In the genomic region with DNA sequence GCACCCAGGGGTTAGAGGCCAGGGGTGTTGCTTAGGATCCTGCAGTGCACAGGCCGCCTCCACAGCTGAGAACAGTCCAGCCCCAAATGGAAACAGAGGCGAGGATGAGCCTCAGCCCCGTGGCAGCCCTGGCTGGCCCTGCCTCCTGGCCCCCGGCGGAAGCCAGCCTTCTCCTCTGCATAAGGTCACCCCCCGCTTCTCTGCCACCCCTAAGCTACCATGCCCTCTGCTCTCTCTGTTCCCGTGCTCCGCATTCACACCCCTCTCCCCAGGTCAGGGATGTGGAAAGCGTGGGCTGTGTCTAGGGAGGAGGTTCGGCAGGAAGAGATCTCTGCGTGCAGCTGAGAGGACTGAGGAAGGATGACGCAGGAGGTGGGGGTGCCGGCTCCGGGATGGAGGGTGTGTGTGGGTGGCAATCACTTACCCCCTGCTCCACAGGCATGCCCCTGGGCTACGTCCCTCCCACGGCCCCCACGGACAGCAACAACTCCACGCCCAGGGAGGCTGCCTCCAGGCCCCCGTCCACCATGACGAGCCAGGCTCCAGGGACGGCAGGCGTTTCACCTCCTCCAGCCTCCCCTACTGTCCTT, we compare ENCODE assay signal across 1 cellular context.
TF ChIP-seq lines count a peak whose summit lies in the region.

No MANE protein-coding gene starts in this region.

TF ChIP-seq in HepG2, 621 proteins besides CTCF, POLR2A, EP300 and RAD21:
- TF ChIP-seq SP2 (CRISPR knock-in tag; IDR thresholded peaks at IDR 0.05) (no peak), HES4 (CRISPR knock-in tag; IDR thresholded peaks at IDR 0.05; ENCODE audit: borderline replicate concordance) (no peak), ZNF34 (CRISPR knock-in tag; IDR thresholded peaks at IDR 0.05; ENCODE audit: borderline replicate concordance) (no peak), PHF21A (CRISPR knock-in tag; IDR thresholded peaks at IDR 0.05) (no peak), ZKSCAN1 (IDR thresholded peaks at IDR 0.05; ENCODE audit: low read length) (no peak), JUND (CRISPR knock-in tag; IDR thresholded peaks at IDR 0.05) (no peak), ZNF235 (CRISPR knock-in tag; IDR thresholded peaks at IDR 0.05; ENCODE audit: borderline replicate concordance) (no peak), HNRNPLL (IDR thresholded peaks at IDR 0.05; ENCODE audit: low read depth, low read length, poor library complexity, severe bottlenecking) (no peak)
- TF ChIP-seq, protein P1, sequence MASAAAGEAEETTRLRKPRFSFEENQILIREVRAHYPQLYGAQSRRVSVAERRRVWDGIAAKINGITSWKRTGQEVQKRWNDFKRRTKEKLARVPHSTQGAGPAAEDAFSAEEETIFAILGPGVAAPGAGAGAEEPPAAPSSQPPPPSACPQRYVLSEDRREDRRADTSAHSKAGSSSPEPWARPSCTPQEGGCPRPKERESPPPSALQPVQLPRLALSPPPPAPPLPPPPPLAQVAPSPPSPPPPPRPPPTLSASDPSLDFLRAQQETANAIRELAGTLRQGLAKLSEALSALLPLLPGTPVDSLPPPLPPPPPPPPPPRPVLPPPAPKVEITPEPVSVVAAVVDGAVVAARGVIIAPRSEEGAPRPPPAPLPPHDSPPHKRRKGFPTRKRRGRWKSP (CRISPR knock-in tag; IDR thresholded peaks at IDR 0.05) = no peak
- TF ChIP-seq, protein P2, sequence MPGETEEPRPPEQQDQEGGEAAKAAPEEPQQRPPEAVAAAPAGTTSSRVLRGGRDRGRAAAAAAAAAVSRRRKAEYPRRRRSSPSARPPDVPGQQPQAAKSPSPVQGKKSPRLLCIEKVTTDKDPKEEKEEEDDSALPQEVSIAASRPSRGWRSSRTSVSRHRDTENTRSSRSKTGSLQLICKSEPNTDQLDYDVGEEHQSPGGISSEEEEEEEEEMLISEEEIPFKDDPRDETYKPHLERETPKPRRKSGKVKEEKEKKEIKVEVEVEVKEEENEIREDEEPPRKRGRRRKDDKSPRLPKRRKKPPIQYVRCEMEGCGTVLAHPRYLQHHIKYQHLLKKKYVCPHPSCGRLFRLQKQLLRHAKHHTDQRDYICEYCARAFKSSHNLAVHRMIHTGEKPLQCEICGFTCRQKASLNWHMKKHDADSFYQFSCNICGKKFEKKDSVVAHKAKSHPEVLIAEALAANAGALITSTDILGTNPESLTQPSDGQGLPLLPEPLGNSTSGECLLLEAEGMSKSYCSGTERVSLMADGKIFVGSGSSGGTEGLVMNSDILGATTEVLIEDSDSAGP (CRISPR knock-in tag; IDR thresholded peaks at IDR 0.05; ENCODE audit: borderline replicate concordance) = no peak
